ENCODE assay signal across 1 cellular context in genomic region chr10:99537381-99538286, GRCh38.
TF ChIP-seq lines count a peak whose summit lies in the region.

No MANE protein-coding gene starts in this region.

TF ChIP-seq in GM23338, 12 proteins besides CTCF, POLR2A, EP300 and RAD21 (continued from another document):
- TF ChIP-seq ZNF462 (CRISPR knock-in tag; IDR thresholded peaks at IDR 0.05) (no peak), EZH2 (IDR thresholded peaks at IDR 0.05; ENCODE audit: low read depth, unreplicated experiment) (peak; percentile 94), POLR2AphosphoS5 (IDR thresholded peaks at IDR 0.05; ENCODE audit: low read depth) (no peak), NANOG (IDR thresholded peaks at IDR 0.05; ENCODE audit: borderline replicate concordance) (no peak), EZH2phosphoT487 (IDR thresholded peaks at IDR 0.05; ENCODE audit: unreplicated experiment) (peak; percentile 77), REST (IDR thresholded peaks at IDR 0.05; ENCODE audit: unreplicated experiment) (no peak), JUNB (IDR thresholded peaks at IDR 0.05; ENCODE audit: unreplicated experiment) (no peak)
TF ChIP-seq in GM23338: peak in this region for 2.
